8 cellular contexts compared by ENCODE assay signal in the genomic region with DNA sequence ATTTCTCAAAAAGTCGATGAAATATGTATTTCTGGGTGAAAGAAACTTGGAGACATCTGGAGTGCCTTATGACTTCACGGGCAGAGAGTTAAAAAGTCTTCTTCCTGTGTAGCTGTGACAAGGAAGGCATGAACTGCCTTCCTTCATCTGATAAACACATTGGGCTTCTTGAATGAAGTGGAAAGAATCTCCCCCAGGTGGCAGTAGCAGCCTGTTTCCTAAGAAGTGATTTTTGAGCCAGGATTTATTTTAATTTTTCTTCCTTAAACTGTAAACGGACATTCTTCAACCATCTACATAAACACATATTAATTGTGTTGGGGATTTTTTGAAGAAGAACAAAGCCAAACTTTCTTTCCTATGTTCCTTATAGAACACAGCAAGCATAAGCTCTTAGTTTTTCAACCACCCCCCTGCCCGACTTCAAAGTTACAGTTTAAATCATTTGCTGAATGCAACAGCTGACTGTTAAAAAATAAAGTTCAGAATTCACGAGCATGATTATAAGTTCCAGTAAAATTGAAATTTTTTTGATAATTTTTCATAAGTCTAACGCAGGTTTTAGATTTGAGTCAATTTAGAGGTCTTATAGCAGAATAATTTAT. TPM values are rescaled to one million over a fixed set of nuclear protein-coding genes. Genes with fewer than 3 reads are reported as not detected.
DNase-seq lines count a peak whose midpoint lies in the region; ATAC-seq and TF ChIP-seq lines count a peak whose summit lies in the region.

No MANE protein-coding gene starts in this region.

- no peak overlapping the region for H3K4me2 ChIP-seq in neural progenitor cell

- no peaks in the 10 kb centered on the region for H3K4me1 ChIP-seq in neural progenitor cell

- DNase-seq in NCI-H2171 treated with DMSO at 0.1 percent for 48 hours (lab: John Stamatoyannopoulos, UW) = peak; percentile 12
- no peak for DNase-seq in NCI-H2171 (lab: John Stamatoyannopoulos, UW)
- DNase-seq in HL-60 (ENCODE audit: low read depth in 1 of 2, low spot score in 1 of 2) = peak; percentile 47 to 61
- DNase-seq in RPMI8226 = peak; percentile 33
- DNase-seq in epidermal melanocyte (ENCODE audit: insufficient read length, low spot score) = peak; percentile 21
- peak; percentile 67 for DNase-seq in neural progenitor cell (ENCODE audit: low spot score)

- H3K27me3 ChIP-seq in HL-60 (ENCODE audit: insufficient read depth, poor library complexity, severe bottlenecking) = no peaks in the 10 kb centered on the region
- H3K27me3 ChIP-seq in neural progenitor cell = no peaks in the 10 kb centered on the region

- H3K27ac Mint-ChIP-seq in neural progenitor cell = no peak overlapping the region

- H3K9me3 ChIP-seq in neural progenitor cell (ENCODE audit: low read depth) = no peaks in the 10 kb centered on the region

- H3K4me3 ChIP-seq in HL-60 (replicated peaks; ENCODE audit: insufficient read depth, low read length) (no peak overlapping the region), neural progenitor cell (no peak overlapping the region)

- H3K9me3 Mint-ChIP-seq in neural progenitor cell = no peaks in the 10 kb centered on the region

- H3K9ac ChIP-seq in neural progenitor cell = no peak overlapping the region

- no peaks in the 10 kb centered on the region for H4K20me1 ChIP-seq in neural progenitor cell (ENCODE audit: low read depth)

- no peaks in the 10 kb centered on the region for H3K36me3 Mint-ChIP-seq in neural progenitor cell

- H3K36me3 ChIP-seq in neural progenitor cell = no peaks in the 10 kb centered on the region

- ATAC-seq in GM19397 (IDR thresholded peaks at IDR 0.05; ENCODE audit: unreplicated experiment) (peak; percentile 70), HG03039 (IDR thresholded peaks at IDR 0.05; ENCODE audit: unreplicated experiment) (no peak)

- H3K79me2 ChIP-seq in neural progenitor cell (ENCODE audit: low read depth) = no peaks in the 10 kb centered on the region

- peak; percentile 36 for TF ChIP-seq CTCF in HL-60 (IDR thresholded peaks at IDR 0.05; ENCODE audit: insufficient read depth, low read length)
- peak; percentile 80 for TF ChIP-seq CTCF in neural progenitor cell (IDR thresholded peaks at IDR 0.05)

- H3K4me3 Mint-ChIP-seq in neural progenitor cell = no peak overlapping the region

- H2AFZ ChIP-seq in neural progenitor cell (replicated peaks) = peak overlapping the region; percentile 96

- H3K27me3 Mint-ChIP-seq in neural progenitor cell (ENCODE audit: insufficient read depth, low read depth) = no peaks in the 10 kb centered on the region

- no peaks in the 10 kb centered on the region for H3K4me1 Mint-ChIP-seq in neural progenitor cell

- H3F3A ChIP-seq in neural progenitor cell (ENCODE audit: low read depth) = no peaks in the 10 kb centered on the region

- H3K27ac ChIP-seq in HL-60 (replicated peaks) = no peak overlapping the region
- H3K27ac ChIP-seq in neural progenitor cell = no peak overlapping the region

RNA-seq across cellular contexts. Expression of gene GIMD1, which starts 1.0 kb away (rescaled TPM):
- not detected in 2 replicates for total RNA-seq in neural progenitor cell (ENCODE audit: low replicate concordance)

RNA-seq across cellular contexts. Expression of gene AIMP1, which starts 53.2 kb away (rescaled TPM):
- total RNA-seq in neural progenitor cell (ENCODE audit: low replicate concordance) = 35.5 and 64.2 TPM in 2 replicates

RNA-seq across cellular contexts. Expression of gene TBCK, which starts 53.5 kb away (rescaled TPM):
- total RNA-seq in neural progenitor cell (ENCODE audit: low replicate concordance) = 57.7 and 69.8 TPM in 2 replicates
